Comparison of ENCODE assay signal across 10 cellular contexts in the genomic region with DNA sequence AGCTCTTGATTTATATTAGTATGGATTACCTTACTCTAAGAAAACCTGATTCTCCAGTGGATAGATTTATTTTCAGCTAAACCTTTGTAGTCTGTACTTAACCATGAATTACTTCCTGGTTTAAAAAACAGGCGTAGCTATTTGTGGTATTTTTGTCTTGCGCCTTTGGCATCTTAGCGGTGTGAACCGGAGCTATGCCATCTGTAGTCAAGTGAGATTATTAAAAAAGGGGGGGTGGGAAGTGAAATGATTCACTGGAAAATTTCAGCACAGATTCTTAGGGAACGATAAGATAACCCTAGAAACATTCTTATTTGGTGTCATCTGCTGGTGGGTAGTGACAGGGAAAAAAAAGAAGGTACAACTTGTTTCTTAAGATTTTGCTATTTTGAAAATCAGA. TPM values are rescaled to one million over a fixed set of nuclear protein-coding genes. Genes with fewer than 3 reads are reported as not detected.
DNase-seq lines count a peak whose midpoint lies in the region; ATAC-seq and TF ChIP-seq lines count a peak whose summit lies in the region.
"Had no signal": no experiment of that assay in that cellular context is flagged by ENCODE, and none has a peak within 500 bp of the region (broad histone marks: within the 10 kb centered on the region; RNA-seq: fewer than 3 reads in every experiment).

No MANE protein-coding gene starts in this region.

- H3K27ac ChIP-seq in right cardiac atrium (ENCODE audit: low read length) = no peak overlapping the region
- H3K27ac ChIP-seq in upper lobe of left lung = peak overlapping the region; percentile 21 to 67 (median 52)
- H3K27ac ChIP-seq: C4-2B had no signal

- peak in 1 of 6 experiments; percentile 24 for TF ChIP-seq CTCF in upper lobe of left lung (IDR thresholded peaks at IDR 0.05)

- H3K27me3 ChIP-seq in right cardiac atrium (ENCODE audit: control insufficient read depth, insufficient read depth) = no peaks in the 10 kb centered on the region
- no peaks in the 10 kb centered on the region for H3K27me3 ChIP-seq in upper lobe of left lung

- intact Hi-C loops in left cardiac atrium (cut with DNase I) = no loop called here
- intact Hi-C loops in right cardiac atrium (cut with DNase I) = no loop called here
- intact Hi-C loops in left colon (cut with DNase I, micrococcal nuclease) = no loop called here

- TF ChIP-seq EP300 in upper lobe of left lung (IDR thresholded peaks at IDR 0.05) = no peak

- DNase-seq in left cardiac atrium (no peak), right cardiac atrium (no peak), amniotic epithelial cell (ENCODE audit: low read depth) (peak; percentile 94), left colon (no peak), upper lobe of left lung (peak in 1 of 2 donors; percentile 40), SKM-1 treated with dmso at 0.1 percent for 144 hours (lab: John Stamatoyannopoulos, UW; ENCODE audit: unreplicated experiment) (no peak), NCI-H69 (lab: John Stamatoyannopoulos, UW) (no peak)
- DNase-seq: SK-N-SH had no signal

- TF ChIP-seq POLR2A in upper lobe of left lung (IDR thresholded peaks at IDR 0.05) = no peak

- peaks cover 7% of the 10 kb centered on the region for H3K4me1 ChIP-seq in right cardiac atrium (ENCODE audit: control insufficient read depth, insufficient read depth, low read length)
- H3K4me1 ChIP-seq in upper lobe of left lung = peaks cover 42 to 72% (median 56%) of the 10 kb centered on the region in 4 donors

- 43% methylated on average over 5 of the region's 5 CpGs for WGBS in right cardiac atrium
- WGBS in upper lobe of left lung, 2 donors = 18 to 29% methylated on average over 5 of the region's 5 CpGs

- H3K9me3 ChIP-seq in right cardiac atrium (ENCODE audit: control insufficient read depth, low read length) (no peaks in the 10 kb centered on the region), upper lobe of left lung (no peaks in the 10 kb centered on the region)
- H3K9me3 ChIP-seq: SK-N-SH had no signal

- H3K4me3 ChIP-seq in right cardiac atrium (ENCODE audit: low read length) (no peak overlapping the region), upper lobe of left lung (no peak overlapping the region)

- ATAC-seq in left cardiac atrium (peak; percentile 40 to 74), right cardiac atrium (no peak), left colon (peak; percentile 40), upper lobe of left lung (ENCODE audit: low FRiP score in 2 of 2) (peak; percentile 43 to 63), HG03108 (IDR thresholded peaks at IDR 0.05; ENCODE audit: unreplicated experiment) (no peak)

- peaks cover 0 to 38% (median 5%) of the 10 kb centered on the region in 4 donors for H3K36me3 ChIP-seq in upper lobe of left lung

RNA-seq across cellular contexts. Expression of a gene that starts 44.2 kb away (rescaled TPM):
- 10 to 100 TPM; 61.6 to 80.3 TPM for total RNA-seq in left cardiac atrium
- 10 to 100 TPM; 62.8 to 75.1 (median 71.5) TPM for total RNA-seq in right cardiac atrium
- 86.4 TPM for polyA plus RNA-seq in right cardiac atrium
- total RNA-seq in left colon = 10 to 100 TPM; 49.4 to 51.4 TPM
- total RNA-seq in upper lobe of left lung = 10 to 100 TPM; 41.2 to 69.3 (median 58.6) TPM

Comparison
In these comparisons a context has a peak if more than half of its experiments do, and no peak if none do; other contexts are left out.
1. ATAC-seq: peak in left cardiac atrium (2 of 2), left colon (single experiment) and upper lobe of left lung (2 of 2); none in right cardiac atrium (0 of 2) and HG03108 (single experiment).